Comparison of ENCODE assay signal across 25 cellular contexts in the genomic region with DNA sequence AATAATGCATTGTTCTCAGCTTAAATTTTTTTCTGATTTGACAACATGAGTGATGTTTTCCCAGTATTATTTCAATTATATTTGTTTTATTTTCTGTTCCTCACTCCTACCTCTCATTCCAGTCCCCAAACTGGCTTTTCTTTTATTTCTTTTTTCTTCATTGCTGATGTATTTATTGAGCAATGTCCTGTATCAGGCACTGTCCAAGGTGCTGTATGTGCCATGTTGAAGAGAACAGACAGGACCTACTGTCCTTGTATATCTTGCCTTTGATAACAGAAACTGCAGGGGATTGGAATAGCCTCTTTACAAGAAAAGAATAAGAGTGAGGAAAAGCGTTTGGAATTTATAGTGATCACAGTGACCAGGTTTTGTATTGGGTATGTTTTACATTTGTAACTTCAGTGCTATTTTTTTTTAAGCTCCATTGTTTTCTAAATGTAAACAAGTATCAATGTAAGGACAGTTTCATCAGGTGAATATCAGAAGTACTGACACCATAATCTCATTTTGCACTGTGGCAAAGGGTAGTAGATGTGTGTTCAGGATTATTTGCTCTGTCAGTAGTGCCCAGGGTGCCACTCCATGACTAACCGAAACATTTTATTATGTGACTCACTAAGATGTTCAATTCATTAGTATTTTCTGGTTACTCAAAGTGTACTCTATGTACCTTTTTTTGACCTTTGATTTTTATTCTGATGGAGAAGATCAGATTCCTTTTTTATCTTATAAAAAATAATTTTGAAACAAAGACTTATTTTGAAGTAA. TPM values are rescaled to one million over a fixed set of nuclear protein-coding genes. Genes with fewer than 3 reads are reported as not detected.
A peak's percentile ranks its signal among the peaks of the same experiment; 100 is the strongest.
DNase-seq lines count a peak whose midpoint lies in the region; ATAC-seq, FAIRE-seq and TF ChIP-seq lines count a peak whose summit lies in the region.
"Had no signal": no experiment of that assay in that cellular context is flagged by ENCODE, and none has a peak within 500 bp of the region (broad histone marks: within the 10 kb centered on the region; RNA-seq: fewer than 3 reads in every experiment).

No MANE protein-coding gene starts in this region.

- no peak overlapping the region for H3K9ac ChIP-seq in K562 (ENCODE audit: insufficient read depth in 1 of 2, low read depth in 2 of 2, low read length in 2 of 2)

- POLR2A ChIA-PET in K562 (lab: Yijun Ruan, JAX) = interaction anchor here (0.6 kb wide), 1 partner anchor 163 kb away, joined by 3 read pairs; no protein-coding TSS in a partner anchor

- no peak for TF ChIP-seq RAD21 in Ishikawa (IDR thresholded peaks at IDR 0.05; ENCODE audit: low read depth)
- TF ChIP-seq RAD21 in K562 (CRISPR knock-in tag; conservative IDR thresholded peaks at IDR 0.05 in 1 of 2, IDR thresholded peaks at IDR 0.05 in 1 of 2) = no peak

- peaks cover 22% of the 10 kb centered on the region for H3K36me3 ChIP-seq in ACC112 (ENCODE audit: insufficient read depth, low read length)
- H3K36me3 ChIP-seq in K562 (ENCODE audit: control insufficient read depth, insufficient read depth, low read length) = peaks cover 43% of the 10 kb centered on the region
- H3K36me3 ChIP-seq in BE2C = peaks cover 6% of the 10 kb centered on the region; the same call in 1 of the 2 replicates
- peaks cover 0 to 57% (median 5%) of the 10 kb centered on the region in 3 donors for H3K36me3 ChIP-seq in tibial nerve

- no peaks in the 10 kb centered on the region; the same call in 1 of the 2 replicates for H3K9me3 ChIP-seq in K562 (replicated peaks; ENCODE audit: control insufficient read depth, insufficient read depth, low read depth, low read length)
- no peaks in the 10 kb centered on the region for H3K9me3 ChIP-seq in BE2C
- no peaks in the 10 kb centered on the region for H3K9me3 ChIP-seq in tibial nerve
- H3K9me3 ChIP-seq: HAP-1, lower lobe of right lung, neutrophil, psoas muscle had no signal

- peak overlapping the region; percentile 1; the same call in 1 of the 2 replicates for H3K27ac ChIP-seq in ACC112 (ENCODE audit: low read depth, low read length)
- no peak overlapping the region for H3K27ac ChIP-seq in K562 (ENCODE audit: extremely low read depth, low read depth, low read length)
- no peak overlapping the region for H3K27ac ChIP-seq in tibial nerve
- H3K27ac ChIP-seq: lower lobe of right lung, neutrophil, psoas muscle, SJCRH30, skin epidermis, WERI-Rb-1 had no signal

- no peak for DNase-seq in K562 (ENCODE audit: extremely low read depth in 1 of 4, low spot score in 3 of 4)
- peak; percentile 14 for DNase-seq in iris pigment epithelial cell (ENCODE audit: low read depth)
- DNase-seq in BE2C = no peak
- DNase-seq in tibial nerve (ENCODE audit: low spot score in 2 of 2) = no peak
- DNase-seq in cerebellum (ENCODE audit: low spot score) = no peak
- DNase-seq: activated CD4-positive, alpha-beta T cell treated with anti-CD3 and anti-CD28 coated beads, Interleukin-2, amount 50 U/mL, for 48 hours; activated gamma-delta T cell; activated T-cell treated with anti-CD3 and anti-CD28 coated beads for 4 hours; amniotic stem cell; CD4-positive, CD25-positive, alpha-beta regulatory T cell; DMS 273 treated with DMSO at 0.1 percent for 48 hours; effector CD4-positive, alpha-beta T cell; GDM1; lower lobe of right lung; NCI-H748 treated with DMSO at 0.1 percent for 48 hours; psoas muscle; stimulated activated naive CD4-positive, alpha-beta T cell; WERI-Rb-1 had no signal

- H3K79me2 ChIP-seq in ACC112 (ENCODE audit: control insufficient read depth, insufficient read depth, low read length, unreplicated experiment) = no peaks in the 10 kb centered on the region
- H3K79me2 ChIP-seq in K562 (ENCODE audit: control insufficient read depth, insufficient read depth, low read length) = no peaks in the 10 kb centered on the region

- H3K27me3 ChIP-seq in ACC112 (ENCODE audit: insufficient read depth, low read length) (no peaks in the 10 kb centered on the region), K562 (ENCODE audit: control insufficient read depth in 2 of 2, insufficient read depth in 2 of 2, low read length in 2 of 2) (no peaks in the 10 kb centered on the region), BE2C (no peaks in the 10 kb centered on the region), tibial nerve (no peaks in the 10 kb centered on the region)
- H3K27me3 ChIP-seq: neutrophil, SJCRH30 had no signal

- intact Hi-C loops in K562 (cut with micrococcal nuclease) = no loop called here

- BruUV-seq in K562 (replicated peaks; lab: Mats Ljungman, UMichigan) = no TSS peak

- no peaks in the 10 kb centered on the region for H3K9me1 ChIP-seq in K562 (ENCODE audit: control insufficient read depth, insufficient read depth, low read length)

- H3K4me1 ChIP-seq in ACC112 (ENCODE audit: control insufficient read depth, insufficient read depth, low read length, unreplicated experiment) (peaks cover 41% of the 10 kb centered on the region), K562 (replicated peaks in 1 of 2; ENCODE audit: control insufficient read depth in 2 of 2, insufficient read depth in 2 of 2, low read length in 2 of 2) (no peaks in the 10 kb centered on the region), BE2C (no peaks in the 10 kb centered on the region), tibial nerve (no peaks in the 10 kb centered on the region)
- H3K4me1 ChIP-seq: HAP-1, lower lobe of right lung, psoas muscle, SJCRH30 had no signal

- TF ChIP-seq EP300 in Ishikawa (IDR thresholded peaks at IDR 0.05; ENCODE audit: borderline replicate concordance) = no peak
- no peak for TF ChIP-seq EP300 in K562 (IDR thresholded peaks at IDR 0.05; ENCODE audit: low read length)
- TF ChIP-seq EP300 in tibial nerve (IDR thresholded peaks at IDR 0.05) = no peak

- in situ Hi-C loops in K562 (cut with MboI) = no loop called here

- 83% methylated on average over 2 of the region's 2 CpGs for WGBS in K562 (ENCODE audit: insufficient coverage, low coverage, missing lambda C conversion rate)
- WGBS in tibial nerve, 2 donors = 93 to 95% methylated on average over 2 of the region's 2 CpGs

- H2AFZ ChIP-seq in ACC112 (ENCODE audit: low read length, unreplicated experiment) (no peak overlapping the region), K562 (ENCODE audit: low read depth, low read length) (no peak overlapping the region)

- no peak for TF ChIP-seq POLR2A in K562 (conservative IDR thresholded peaks at IDR 0.05)
- TF ChIP-seq POLR2A in tibial nerve (IDR thresholded peaks at IDR 0.05) = no peak

- TF ChIP-seq CTCF in K562 (IDR thresholded peaks at IDR 0.05 in 2 of 3, conservative IDR thresholded peaks at IDR 0.05 in 1 of 3; ENCODE audit: insufficient read depth in 2 of 3, low read depth in 1 of 3, low read length in 3 of 3) (no peak), BE2C (IDR thresholded peaks at IDR 0.05; ENCODE audit: low read depth, low read length) (no peak), tibial nerve (IDR thresholded peaks at IDR 0.05) (no peak)

- ATAC-seq in K562 = no peak
- no peak for ATAC-seq in esophagus mucosa
- ATAC-seq: lower lobe of right lung, psoas muscle had no signal

- CTCF ChIA-PET in K562 (lab: Yijun Ruan, JAX; ENCODE audit: low intra/inter-chr PET ratio) = no interaction called here

- no peak for FAIRE-seq in K562 (lab: Jason Lieb, UNC)

- H3K4me3 ChIP-seq in ACC112 (ENCODE audit: low read depth, low read length) (peak overlapping the region; percentile 5; the same call in 1 of the 2 replicates), K562 (no peak overlapping the region), BE2C (ENCODE audit: low read depth, low read length) (no peak overlapping the region), tibial nerve (no peak overlapping the region)
- H3K4me3 ChIP-seq: HAP-1, lower lobe of right lung, psoas muscle, SJCRH30, skin epidermis had no signal

- H3K4me2 ChIP-seq in K562 (ENCODE audit: insufficient read depth, low read length) = no peak overlapping the region

- H4K20me1 ChIP-seq in K562 (replicated peaks; ENCODE audit: control insufficient read depth, insufficient read depth, low read length) = no peaks in the 10 kb centered on the region

RNA-seq across cellular contexts. Expression of gene CLDN12, which starts 15.6 kb away (rescaled TPM):
- 63.5 and 77.1 TPM in 2 replicates for total RNA-seq in K562 (2011; cell fraction: chromatin; rRNA removed; ENCODE audit: low replicate concordance)
- total RNA-seq in K562 (2011; cell fraction: nucleolus; rRNA removed) = 27.8 and 34.3 TPM in 2 replicates
- 67.9 and 96.9 TPM in 2 replicates for total RNA-seq in K562 (2011; cell fraction: nucleoplasm; rRNA removed)
- total RNA-seq in K562 (2014; rRNA removed) (5.8 and 7.1 TPM in 2 replicates), K562 (2014; rRNA removed; fragmentation: Illumina TruSeq; extraction: Trizol) (15.3 and 16.1 TPM in 2 replicates), K562 (2015; rRNA removed; fragmentation: Illumina TruSeq; extraction: Trizol) (12.5 and 12.8 TPM in 2 replicates), K562 (2021) (14.3 and 15.1 TPM in 2 replicates), tibial nerve (10 to 100 TPM; 14.1 to 24.3 (median 15.9) TPM), esophagus mucosa (20.7 TPM), cerebellum (60.4 TPM)
- polyA plus RNA-seq in K562 (2011; rRNA removed) (36.6 and 42.2 TPM in 2 replicates), K562 (2014; fragmentation: Illumina TruSeq; extraction: Trizol) (12.9 and 15.8 TPM in 2 replicates), K562 (2014; fragmentation: Nextera tagmentation; extraction: Ambion mirVana) (10 to 100 TPM; 17.5 to 18.0 TPM), K562 (2014; rRNA removed) (12.7 and 13.5 TPM in 2 replicates)
- polyA plus RNA-seq in K562 (2011; cell fraction: cytosol; rRNA removed) = 34.7 and 40.8 TPM in 2 replicates
- 70.0 and 111 TPM in 2 replicates for polyA plus RNA-seq in K562 (2011; cell fraction: nucleus; rRNA removed)
- 9.5 and 14.2 TPM in 2 replicates for polyA plus RNA-seq in K562 (2012)
- polyA minus RNA-seq in K562 (2011; rRNA and poly(A)+ RNA removed) = 37.3 and 64.1 TPM in 2 replicates
- polyA minus RNA-seq in K562 (2011; cell fraction: cytosol; rRNA and poly(A)+ RNA removed) = 10.3 and 17.0 TPM in 2 replicates
- 29.5 and 30.5 TPM in 2 replicates for polyA minus RNA-seq in K562 (2011; cell fraction: nucleus; rRNA and poly(A)+ RNA removed)
- 80.9 TPM for polyA plus RNA-seq in BE2C (2012; ENCODE audit: insufficient read depth, insufficient read length, low read depth)

RNA-seq across cellular contexts. Expression of gene GTPBP10, which starts 41.1 kb away (rescaled TPM):
- total RNA-seq in K562 (2011; cell fraction: chromatin; rRNA removed; ENCODE audit: low replicate concordance) = 46.1 and 128 TPM in 2 replicates
- 21.3 and 33.0 TPM in 2 replicates for total RNA-seq in K562 (2011; cell fraction: nucleolus; rRNA removed)
- 25.0 and 47.4 TPM in 2 replicates for total RNA-seq in K562 (2011; cell fraction: nucleoplasm; rRNA removed)
- total RNA-seq in K562 (2014; rRNA removed) = 19.3 and 34.6 TPM in 2 replicates
- 78.7 and 91.3 TPM in 2 replicates for total RNA-seq in K562 (2014; rRNA removed; fragmentation: Illumina TruSeq; extraction: Trizol)
- total RNA-seq in K562 (2015; rRNA removed; fragmentation: Illumina TruSeq; extraction: Trizol) = 35.6 and 40.9 TPM in 2 replicates
- 58.3 and 65.2 TPM in 2 replicates for total RNA-seq in K562 (2021)
- polyA plus RNA-seq in K562 (2011; rRNA removed) = 41.8 and 75.2 TPM in 2 replicates
- polyA plus RNA-seq in K562 (2011; cell fraction: cytosol; rRNA removed) = 4.6 and 11.1 TPM in 2 replicates
- polyA plus RNA-seq in K562 (2011; cell fraction: nucleus; rRNA removed) = 20.4 and 24.2 TPM in 2 replicates
- polyA plus RNA-seq in K562 (2012) = 33.3 and 42.8 TPM in 2 replicates
- 62.1 and 89.8 TPM in 2 replicates for polyA plus RNA-seq in K562 (2014; fragmentation: Illumina TruSeq; extraction: Trizol)
- 10 to 100 TPM; 87.7 to 87.9 TPM for polyA plus RNA-seq in K562 (2014; fragmentation: Nextera tagmentation; extraction: Ambion mirVana)
- 53.2 and 76.4 TPM in 2 replicates for polyA plus RNA-seq in K562 (2014; rRNA removed)
- 58.9 and 71.1 TPM in 2 replicates for polyA minus RNA-seq in K562 (2011; rRNA and poly(A)+ RNA removed)
- 3.0 and 13.5 TPM in 2 replicates for polyA minus RNA-seq in K562 (2011; cell fraction: cytosol; rRNA and poly(A)+ RNA removed)
- 28.3 and 30.2 TPM in 2 replicates for polyA minus RNA-seq in K562 (2011; cell fraction: nucleus; rRNA and poly(A)+ RNA removed)
- 7.2 TPM for polyA plus RNA-seq in BE2C (2012; ENCODE audit: insufficient read depth, insufficient read length, low read depth)
- 10 to 100 TPM; 11.3 to 48.1 (median 28.6) TPM for total RNA-seq in tibial nerve
- total RNA-seq in esophagus mucosa = 18.8 TPM
- total RNA-seq in cerebellum = 18.3 TPM
